Comparison of ENCODE assay signal across 11 cellular contexts in genomic region chr17:48589831-48590602, GRCh38. TPM values are rescaled to one million over a fixed set of nuclear protein-coding genes. Genes with fewer than 3 reads are reported as not detected.
A peak's percentile ranks its signal among the peaks of the same experiment; 100 is the strongest.
DNase-seq lines count a peak whose midpoint lies in the region; ATAC-seq and TF ChIP-seq lines count a peak whose summit lies in the region.
"Had no signal": no experiment of that assay in that cellular context is flagged by ENCODE, and none has a peak within 500 bp of the region (broad histone marks: within the 10 kb centered on the region; RNA-seq: fewer than 3 reads in every experiment).

Gene HOXB3 (minus strand): TSS chr17:48590241. CDS start chr17:48552474, 37,767 bp downstream.

- peaks cover 98% of the 10 kb centered on the region for H3K79me2 ChIP-seq in Loucy (ENCODE audit: insufficient read depth, low read length)
- H3K79me2 ChIP-seq in OCI-LY7 (ENCODE audit: insufficient read depth, low read depth, low read length): no peaks in the 10 kb centered on the region

- H3K36me3 Mint-ChIP-seq in Calu3 (ENCODE audit: insufficient read depth, unreplicated experiment) (peaks cover 99% of the 10 kb centered on the region), progenitor cell of endocrine pancreas (ENCODE audit: insufficient read depth) (peaks cover 1% of the 10 kb centered on the region)

- H3K27ac ChIP-seq in OCI-LY7 (ENCODE audit: low read depth, low read length, poor library complexity, severe bottlenecking): no peak within 1 kb of the TSS
- no peak within 1 kb of the TSS for H3K27ac ChIP-seq in coronary artery
- H3K27ac ChIP-seq: psoas muscle had no signal

- H3K4me1 Mint-ChIP-seq in Calu3 (ENCODE audit: low read depth, unreplicated experiment) (peaks cover 79% of the 10 kb centered on the region), progenitor cell of endocrine pancreas (ENCODE audit: low read depth) (peaks cover 4% of the 10 kb centered on the region)

- BruUV-seq in Calu3 (replicated peaks; lab: Mats Ljungman, UMichigan) (no TSS peak), OCI-LY7 (replicated peaks; lab: Mats Ljungman, UMichigan) (no TSS peak)

- H3K4me3 ChIP-seq in Loucy (ENCODE audit: low read length, poor library complexity, severe bottlenecking) (peak within 1 kb of the TSS; percentile 89), fibroblast of pulmonary artery (replicated peaks; ENCODE audit: low read depth, low read length) (peak within 1 kb of the TSS; percentile 19), OCI-LY7 (ENCODE audit: low read depth, low read length, poor library complexity, severe bottlenecking) (no peak within 1 kb of the TSS), coronary artery (no peak within 1 kb of the TSS)
- H3K4me3 ChIP-seq: psoas muscle had no signal

- H3K4me1 ChIP-seq in Loucy (ENCODE audit: insufficient read depth, low read length, poor library complexity, severe bottlenecking) (peaks cover 39% of the 10 kb centered on the region), OCI-LY7 (ENCODE audit: insufficient read depth, low read length, poor library complexity, severe bottlenecking) (peaks cover 29% of the 10 kb centered on the region)

- H3F3A ChIP-seq in Loucy (ENCODE audit: low read depth): peaks cover 7% of the 10 kb centered on the region; the same call in 1 of the 2 replicates

- TF ChIP-seq CTCF in Calu3 (IDR thresholded peaks at IDR 0.05; ENCODE audit: unreplicated experiment) (no peak), Loucy (conservative IDR thresholded peaks at IDR 0.05; ENCODE audit: low read length) (no peak), fibroblast of pulmonary artery (IDR thresholded peaks at IDR 0.05; ENCODE audit: low read length, missing control alignments) (no peak), progenitor cell of endocrine pancreas (IDR thresholded peaks at IDR 0.05; ENCODE audit: unreplicated experiment) (no peak), OCI-LY7 (conservative IDR thresholded peaks at IDR 0.05; ENCODE audit: low read length) (no peak), coronary artery (IDR thresholded peaks at IDR 0.05) (no peak)

- H2AFZ ChIP-seq in Loucy (ENCODE audit: low read length) (no peak within 1 kb of the TSS), OCI-LY7 (ENCODE audit: low read length) (no peak within 1 kb of the TSS)

- peaks cover 30% of the 10 kb centered on the region; the same call in 1 of the 2 replicates for H3K36me3 ChIP-seq in Loucy (ENCODE audit: insufficient read depth, low read length)
- no peaks in the 10 kb centered on the region for H3K36me3 ChIP-seq in OCI-LY7 (ENCODE audit: insufficient read depth, low read length)

- no peaks in the 10 kb centered on the region for H3K9me2 ChIP-seq in Loucy (replicated peaks; ENCODE audit: low read depth, low read length)
- no peaks in the 10 kb centered on the region for H3K9me2 ChIP-seq in OCI-LY7 (ENCODE audit: insufficient read depth, low read length)

- POLR2A ChIA-PET in OCI-LY7 (lab: Charles Lee): no interaction called here

- H3K4me2 ChIP-seq in Loucy (ENCODE audit: low read depth, low read length, poor library complexity, severe bottlenecking) (peak within 1 kb of the TSS; percentile 98), OCI-LY7 (ENCODE audit: low read length) (no peak within 1 kb of the TSS)

- peak within 1 kb of the TSS; percentile 95 for H3K27ac Mint-ChIP-seq in Calu3 (ENCODE audit: unreplicated experiment)
- peak within 1 kb of the TSS; percentile 79 for H3K27ac Mint-ChIP-seq in progenitor cell of endocrine pancreas

- H3K9me3 Mint-ChIP-seq in Calu3 (ENCODE audit: low read depth, unreplicated experiment): no peaks in the 10 kb centered on the region
- H3K9me3 Mint-ChIP-seq in progenitor cell of endocrine pancreas (ENCODE audit: low read depth): no peaks in the 10 kb centered on the region

- H3K27me3 ChIP-seq in Loucy (ENCODE audit: insufficient read depth, low read length, poor library complexity, severe bottlenecking): peaks cover 46% of the 10 kb centered on the region

- H3K9me3 ChIP-seq in Loucy (ENCODE audit: insufficient read depth, low read depth, low read length) (no peaks in the 10 kb centered on the region), OCI-LY7 (ENCODE audit: low read length) (no peaks in the 10 kb centered on the region)
- H3K9me3 ChIP-seq: psoas muscle had no signal

- CTCF ChIA-PET in Calu3 (lab: Charles Lee): interaction anchor here (0.6 to 1.5 kb wide), 4 partner anchors 10 to 254 kb away, joined by 3 to 5 read pairs (median 5); no protein-coding TSS in a partner anchor
- CTCF ChIA-PET in OCI-LY7 (lab: Charles Lee; ENCODE audit: unreplicated experiment): no interaction called here

- peak within 1 kb of the TSS; percentile 100 for H3K9ac ChIP-seq in Loucy (ENCODE audit: low read depth, low read length, poor library complexity, severe bottlenecking)

- H3K4me3 Mint-ChIP-seq in Calu3 (ENCODE audit: low read depth, unreplicated experiment) (peak within 1 kb of the TSS; percentile 88), progenitor cell of endocrine pancreas (ENCODE audit: low read depth) (peak within 1 kb of the TSS; percentile 63)

- DNase-seq in Calu3 (no peak), fibroblast of pulmonary artery (ENCODE audit: low read depth) (no peak), progenitor cell of endocrine pancreas (ENCODE audit: low spot score, unreplicated experiment) (no peak), OCI-LY7 (ENCODE audit: low spot score) (no peak), coronary artery (ENCODE audit: low spot score) (no peak), RPMI8226 (no peak)
- DNase-seq: activated CD4-positive, alpha-beta T cell treated with anti-CD3 and anti-CD28 coated beads, Interleukin-2, amount 50 U/mL, for 4 hours; PC-3; psoas muscle had no signal

- no peak for ATAC-seq in GM18909 (IDR thresholded peaks at IDR 0.05; ENCODE audit: poor library complexity, unreplicated experiment)
- ATAC-seq: PC-3, psoas muscle had no signal

- H4K20me1 ChIP-seq in Loucy (ENCODE audit: insufficient read depth, low read length, poor library complexity, severe bottlenecking): peaks cover 82% of the 10 kb centered on the region
- no peaks in the 10 kb centered on the region for H4K20me1 ChIP-seq in OCI-LY7 (ENCODE audit: insufficient read depth, low read length)

- intact Hi-C loops in Calu3 (cut with micrococcal nuclease; ENCODE audit: unreplicated experiment) (no loop called here), OCI-LY7 (cut with micrococcal nuclease; ENCODE audit: unreplicated experiment) (loop anchor here (10.0 kb wide), 1 partner anchor 325 kb away; no protein-coding TSS in a partner anchor)

- H3K27me3 Mint-ChIP-seq in Calu3 (ENCODE audit: unreplicated experiment): no peaks in the 10 kb centered on the region
- peaks cover 100% of the 10 kb centered on the region for H3K27me3 Mint-ChIP-seq in progenitor cell of endocrine pancreas

RNA-seq across cellular contexts. Expression of gene HOXB3, which starts in this region (rescaled TPM):
- total RNA-seq in Calu3 (2022) (151 and 154 TPM in 2 replicates), progenitor cell of endocrine pancreas (19.4 and 32.1 TPM in 2 replicates), OCI-LY7 (2022) (13.0 and 14.6 TPM in 2 replicates)
- 7.7 and 14.0 TPM in 2 replicates for total RNA-seq in OCI-LY7 (2014; rRNA removed; shearing (Covaris generic))

Comparison
In these comparisons a context has a peak if more than half of its experiments do, and no peak if none do; other contexts are left out.
1. H3K4me3 ChIP-seq: peak in Loucy (single experiment) and fibroblast of pulmonary artery (single experiment); none in OCI-LY7 (single experiment) and coronary artery (single experiment).